8 cellular contexts compared by ENCODE assay signal in the genomic region with DNA sequence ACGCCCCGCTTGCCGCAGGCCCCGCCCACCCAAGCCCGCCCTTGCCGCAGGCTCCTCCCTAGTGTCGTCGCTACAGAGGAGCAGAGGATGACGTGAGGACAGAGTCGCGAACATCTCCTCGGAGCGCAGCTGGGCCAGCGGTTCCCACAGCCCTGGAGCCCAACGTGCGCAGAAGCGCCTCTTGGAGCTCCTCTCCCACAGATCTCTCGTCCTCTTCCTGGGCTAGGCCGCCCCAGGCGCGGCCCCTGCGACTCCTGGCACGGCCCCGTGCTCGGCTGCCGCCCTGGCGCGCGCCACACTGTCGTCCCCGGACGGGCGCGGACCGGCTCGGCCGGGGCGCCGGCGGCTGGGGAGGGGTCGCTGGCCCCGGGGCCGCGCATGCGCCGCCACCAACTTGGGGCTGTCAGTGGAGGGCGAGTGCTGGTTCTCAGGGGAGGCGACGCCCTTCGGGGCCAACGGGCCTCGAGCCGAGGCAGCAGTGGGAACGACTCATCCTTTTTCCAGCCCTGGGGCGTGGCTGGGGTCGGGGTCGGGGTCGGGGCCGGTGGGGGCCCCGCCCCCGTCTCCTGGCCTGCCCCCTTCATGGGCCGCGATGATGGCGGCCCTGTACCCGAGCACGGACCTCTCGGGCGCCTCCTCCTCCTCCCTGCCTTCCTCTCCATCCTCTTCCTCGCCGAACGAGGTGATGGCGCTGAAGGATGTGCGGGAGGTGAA. TPM values are rescaled to one million over a fixed set of nuclear protein-coding genes. Genes with fewer than 3 reads are reported as not detected.
DNase-seq lines count a peak whose midpoint lies in the region; ATAC-seq and TF ChIP-seq lines count a peak whose summit lies in the region.

Gene TRPC1, plus strand, starts transcription at position 67 of the 714 bp plus-strand sequence. Its CDS starts 526 bp downstream, at position 593.

- peak within 1 kb of the TSS; percentile 87 for H3K27ac Mint-ChIP-seq in activated CD8-positive, alpha-beta T cell treated with anti-CD3 and anti-CD28 coated beads, Interleukin-2, amount 10 ng/mL, durations not matched to agents 7 days and 5 days
- H3K27ac Mint-ChIP-seq in effector memory CD8-positive, alpha-beta T cell, result peak within 1 kb of the TSS; percentile 81 to 83
- H3K27ac Mint-ChIP-seq in memory B cell, result peak within 1 kb of the TSS; percentile 83

- peaks cover 13% of the 10 kb centered on the region for H3K4me1 Mint-ChIP-seq in activated CD8-positive, alpha-beta T cell treated with anti-CD3 and anti-CD28 coated beads, Interleukin-2, amount 10 ng/mL, durations not matched to agents 7 days and 5 days (ENCODE audit: low read depth)
- peaks cover 5 to 13% of the 10 kb centered on the region in 2 donors for H3K4me1 Mint-ChIP-seq in effector memory CD8-positive, alpha-beta T cell (ENCODE audit: low read depth in 2 of 2)
- H3K4me1 Mint-ChIP-seq in memory B cell, result peaks cover 3% of the 10 kb centered on the region

- POLR2A ChIA-PET in activated CD8-positive, alpha-beta T cell treated with anti-CD3 and anti-CD28 coated beads, Interleukin-2, amount 10 ng/mL, durations not matched to agents 7 days and 5 days (lab: Charles Lee), result interaction anchor here (0.9 to 2.0 kb wide), 3 partner anchors 132 to 278 kb away, joined by 3 to 6 read pairs (median 3); partner anchors contain the start of genes ATR and U2SURP

- H3K27me3 Mint-ChIP-seq in activated CD8-positive, alpha-beta T cell treated with anti-CD3 and anti-CD28 coated beads, Interleukin-2, amount 10 ng/mL, durations not matched to agents 7 days and 5 days (ENCODE audit: low read depth), result peaks cover 64% of the 10 kb centered on the region
- H3K27me3 Mint-ChIP-seq in effector memory CD8-positive, alpha-beta T cell, result peaks cover 27 to 34% of the 10 kb centered on the region in 2 donors
- H3K27me3 Mint-ChIP-seq in memory B cell, result peaks cover 9% of the 10 kb centered on the region

- H3K27me3 ChIP-seq in BE2C, result no peaks in the 10 kb centered on the region

- H3K9me3 Mint-ChIP-seq in activated CD8-positive, alpha-beta T cell treated with anti-CD3 and anti-CD28 coated beads, Interleukin-2, amount 10 ng/mL, durations not matched to agents 7 days and 5 days (ENCODE audit: insufficient read depth), result no peaks in the 10 kb centered on the region
- H3K9me3 Mint-ChIP-seq in effector memory CD8-positive, alpha-beta T cell, result no peaks in the 10 kb centered on the region
- H3K9me3 Mint-ChIP-seq in memory B cell, result peaks cover 4% of the 10 kb centered on the region

- H3K4me3 Mint-ChIP-seq in activated CD8-positive, alpha-beta T cell treated with anti-CD3 and anti-CD28 coated beads, Interleukin-2, amount 10 ng/mL, durations not matched to agents 7 days and 5 days, result peak within 1 kb of the TSS; percentile 81
- H3K4me3 Mint-ChIP-seq in effector memory CD8-positive, alpha-beta T cell, result peak within 1 kb of the TSS; percentile 88 to 90
- H3K4me3 Mint-ChIP-seq in memory B cell, result peak within 1 kb of the TSS; percentile 90

- TF ChIP-seq CTCF in BE2C (IDR thresholded peaks at IDR 0.05; ENCODE audit: low read depth, low read length), result no peak

- H3K4me1 ChIP-seq in BE2C, result no peaks in the 10 kb centered on the region; the same call in 1 of the 2 replicates

- CTCF ChIA-PET in activated CD8-positive, alpha-beta T cell treated with anti-CD3 and anti-CD28 coated beads, Interleukin-2, amount 10 ng/mL, durations not matched to agents 7 days and 5 days (lab: Charles Lee), result no interaction called here

- H3K36me3 ChIP-seq in BE2C, result no peaks in the 10 kb centered on the region

- no peaks in the 10 kb centered on the region for H3K36me3 Mint-ChIP-seq in activated CD8-positive, alpha-beta T cell treated with anti-CD3 and anti-CD28 coated beads, Interleukin-2, amount 10 ng/mL, durations not matched to agents 7 days and 5 days (ENCODE audit: low read depth)
- H3K36me3 Mint-ChIP-seq in effector memory CD8-positive, alpha-beta T cell (ENCODE audit: insufficient read depth), result peaks cover 13% of the 10 kb centered on the region
- no peaks in the 10 kb centered on the region for H3K36me3 Mint-ChIP-seq in memory B cell

- no peaks in the 10 kb centered on the region for H3K9me3 ChIP-seq in BE2C

- ATAC-seq in HG03432 (IDR thresholded peaks at IDR 0.05; ENCODE audit: unreplicated experiment) (peak; percentile 93), memory B cell (ENCODE audit: low read depth) (peak; percentile 89)
- ATAC-seq in activated CD8-positive, alpha-beta T cell treated with anti-CD3 and anti-CD28 coated beads, Interleukin-2, amount 10 ng/mL, durations not matched to agents 7 days and 5 days, result peak; percentile 99
- ATAC-seq in effector memory CD8-positive, alpha-beta T cell (replicated peaks), result peak; percentile 93

- peak within 1 kb of the TSS; percentile 99 for H3K4me3 ChIP-seq in BE2C (ENCODE audit: low read depth, low read length)

- DNase-seq in BE2C (peak; percentile 91), GM19238 (ENCODE audit: insufficient read length, low spot score) (peak; percentile 84), NCI-H526 treated with DMSO at 0.1 percent for 48 hours (lab: John Stamatoyannopoulos, UW) (peak; percentile 78), memory B cell (ENCODE audit: low spot score in 2 of 2) (peak; percentile 58 to 66)
- DNase-seq in activated CD8-positive, alpha-beta T cell treated with anti-CD3 and anti-CD28 coated beads, Interleukin-2, amount 10 ng/mL, durations not matched to agents 7 days and 5 days, result peak; percentile 46
- peak; percentile 59 to 68 (median 66) for DNase-seq in effector memory CD8-positive, alpha-beta T cell
- peak; percentile 48 to 70 (median 59) for DNase-seq in stimulated activated CD4-positive, alpha-beta T cell treated with anti-CD3 and anti-CD28 coated beads, TNF-alpha, amount 100 ng/mL, for 48 hours (ENCODE audit: low read depth in 3 of 3)

RNA-seq across cellular contexts. Expression of gene TRPC1, which starts in this region (rescaled TPM):
- 3.1 TPM for polyA plus RNA-seq in BE2C (2012; ENCODE audit: insufficient read depth, insufficient read length, low read depth)
- under 1 TPM; 0.45 to 0.73 TPM for total RNA-seq in activated CD8-positive, alpha-beta T cell treated with anti-CD3 and anti-CD28 coated beads, Interleukin-2, amount 10 ng/mL, durations not matched to agents 7 days and 5 days

Comparison
In these comparisons a context has a peak if more than half of its experiments do, and no peak if none do; other contexts are left out.
1. Peak in every context shown above with its lines: DNase-seq, ATAC-seq and H3K4me3 ChIP-seq.
2. Peak in DNase-seq and ATAC-seq in activated CD8-positive, alpha-beta T cell treated with anti-CD3 and anti-CD28 coated beads, Interleukin-2, amount 10 ng/mL, durations not matched to agents 7 days and 5 days; RNA of the gene not detected or under 1 TPM.